Comparison of ENCODE assay signal across 1 cellular context in genomic region chr11:46617451-46618314, GRCh38.
A peak's percentile ranks its signal among the peaks of the same experiment; 100 is the strongest.
TF ChIP-seq lines count a peak whose summit lies in the region.

Gene ATG13 (plus strand): TSS chr11:46617553. CDS start chr11:46644292, 26,739 bp downstream.

TF ChIP-seq in HepG2, 621 proteins besides CTCF, POLR2A, EP300 and RAD21 (continued from another document and continues in another):
- TF ChIP-seq CSRNP1 (CRISPR knock-in tag; IDR thresholded peaks at IDR 0.05) = peak; percentile 42; the same call in 1 of the 2 replicates
- no peak for TF ChIP-seq ZNF841 (CRISPR knock-in tag; IDR thresholded peaks at IDR 0.05; ENCODE audit: borderline replicate concordance)
- no peak for TF ChIP-seq ZNF557 (CRISPR knock-in tag; IDR thresholded peaks at IDR 0.05)
- TF ChIP-seq ZNF747 (CRISPR knock-in tag; IDR thresholded peaks at IDR 0.05; ENCODE audit: borderline replicate concordance) = peak; percentile 76
- TF ChIP-seq ZNF251 (CRISPR knock-in tag; IDR thresholded peaks at IDR 0.05) = no peak
- TF ChIP-seq, protein P1, sequence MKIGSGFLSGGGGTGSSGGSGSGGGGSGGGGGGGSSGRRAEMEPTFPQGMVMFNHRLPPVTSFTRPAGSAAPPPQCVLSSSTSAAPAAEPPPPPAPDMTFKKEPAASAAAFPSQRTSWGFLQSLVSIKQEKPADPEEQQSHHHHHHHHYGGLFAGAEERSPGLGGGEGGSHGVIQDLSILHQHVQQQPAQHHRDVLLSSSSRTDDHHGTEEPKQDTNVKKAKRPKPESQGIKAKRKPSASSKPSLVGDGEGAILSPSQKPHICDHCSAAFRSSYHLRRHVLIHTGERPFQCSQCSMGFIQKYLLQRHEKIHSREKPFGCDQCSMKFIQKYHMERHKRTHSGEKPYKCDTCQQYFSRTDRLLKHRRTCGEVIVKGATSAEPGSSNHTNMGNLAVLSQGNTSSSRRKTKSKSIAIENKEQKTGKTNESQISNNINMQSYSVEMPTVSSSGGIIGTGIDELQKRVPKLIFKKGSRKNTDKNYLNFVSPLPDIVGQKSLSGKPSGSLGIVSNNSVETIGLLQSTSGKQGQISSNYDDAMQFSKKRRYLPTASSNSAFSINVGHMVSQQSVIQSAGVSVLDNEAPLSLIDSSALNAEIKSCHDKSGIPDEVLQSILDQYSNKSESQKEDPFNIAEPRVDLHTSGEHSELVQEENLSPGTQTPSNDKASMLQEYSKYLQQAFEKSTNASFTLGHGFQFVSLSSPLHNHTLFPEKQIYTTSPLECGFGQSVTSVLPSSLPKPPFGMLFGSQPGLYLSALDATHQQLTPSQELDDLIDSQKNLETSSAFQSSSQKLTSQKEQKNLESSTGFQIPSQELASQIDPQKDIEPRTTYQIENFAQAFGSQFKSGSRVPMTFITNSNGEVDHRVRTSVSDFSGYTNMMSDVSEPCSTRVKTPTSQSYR (CRISPR knock-in tag; IDR thresholded peaks at IDR 0.05; ENCODE audit: borderline replicate concordance) = no peak
- TF ChIP-seq ZBTB25 (CRISPR knock-in tag; IDR thresholded peaks at IDR 0.05) = no peak
- 0 out of 2 replicates have a peak, but pooled peaks have one; percentile 42 for TF ChIP-seq KDM5B (CRISPR knock-in tag; IDR thresholded peaks at IDR 0.05; ENCODE audit: borderline replicate concordance)
- 0 out of 2 replicates have a peak, but pooled peaks have one; percentile 28 for TF ChIP-seq ELF4 (CRISPR knock-in tag; IDR thresholded peaks at IDR 0.05; ENCODE audit: borderline replicate concordance)
- peak; percentile 54; the same call in 1 of the 2 replicates for TF ChIP-seq ZNF430 (CRISPR knock-in tag; IDR thresholded peaks at IDR 0.05)
- TF ChIP-seq SRF (IDR thresholded peaks at IDR 0.05; ENCODE audit: low read depth, low read length) = no peak
- 0 out of 2 replicates have a peak, but pooled peaks have one; percentile 31 for TF ChIP-seq ZFP37 (CRISPR knock-in tag; IDR thresholded peaks at IDR 0.05; ENCODE audit: borderline replicate concordance)
- TF ChIP-seq ZNF431 (CRISPR knock-in tag; IDR thresholded peaks at IDR 0.05; ENCODE audit: borderline replicate concordance, low read depth) = peak; percentile 79; the same call in 1 of the 2 replicates
- TF ChIP-seq, protein P2, sequence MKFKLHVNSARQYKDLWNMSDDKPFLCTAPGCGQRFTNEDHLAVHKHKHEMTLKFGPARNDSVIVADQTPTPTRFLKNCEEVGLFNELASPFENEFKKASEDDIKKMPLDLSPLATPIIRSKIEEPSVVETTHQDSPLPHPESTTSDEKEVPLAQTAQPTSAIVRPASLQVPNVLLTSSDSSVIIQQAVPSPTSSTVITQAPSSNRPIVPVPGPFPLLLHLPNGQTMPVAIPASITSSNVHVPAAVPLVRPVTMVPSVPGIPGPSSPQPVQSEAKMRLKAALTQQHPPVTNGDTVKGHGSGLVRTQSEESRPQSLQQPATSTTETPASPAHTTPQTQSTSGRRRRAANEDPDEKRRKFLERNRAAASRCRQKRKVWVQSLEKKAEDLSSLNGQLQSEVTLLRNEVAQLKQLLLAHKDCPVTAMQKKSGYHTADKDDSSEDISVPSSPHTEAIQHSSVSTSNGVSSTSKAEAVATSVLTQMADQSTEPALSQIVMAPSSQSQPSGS (CRISPR knock-in tag; IDR thresholded peaks at IDR 0.05) = 0 out of 2 replicates have a peak, but pooled peaks have one; percentile 32
- no peak for TF ChIP-seq ZFP36L1 (CRISPR knock-in tag; IDR thresholded peaks at IDR 0.05)
- TF ChIP-seq, protein P3, sequence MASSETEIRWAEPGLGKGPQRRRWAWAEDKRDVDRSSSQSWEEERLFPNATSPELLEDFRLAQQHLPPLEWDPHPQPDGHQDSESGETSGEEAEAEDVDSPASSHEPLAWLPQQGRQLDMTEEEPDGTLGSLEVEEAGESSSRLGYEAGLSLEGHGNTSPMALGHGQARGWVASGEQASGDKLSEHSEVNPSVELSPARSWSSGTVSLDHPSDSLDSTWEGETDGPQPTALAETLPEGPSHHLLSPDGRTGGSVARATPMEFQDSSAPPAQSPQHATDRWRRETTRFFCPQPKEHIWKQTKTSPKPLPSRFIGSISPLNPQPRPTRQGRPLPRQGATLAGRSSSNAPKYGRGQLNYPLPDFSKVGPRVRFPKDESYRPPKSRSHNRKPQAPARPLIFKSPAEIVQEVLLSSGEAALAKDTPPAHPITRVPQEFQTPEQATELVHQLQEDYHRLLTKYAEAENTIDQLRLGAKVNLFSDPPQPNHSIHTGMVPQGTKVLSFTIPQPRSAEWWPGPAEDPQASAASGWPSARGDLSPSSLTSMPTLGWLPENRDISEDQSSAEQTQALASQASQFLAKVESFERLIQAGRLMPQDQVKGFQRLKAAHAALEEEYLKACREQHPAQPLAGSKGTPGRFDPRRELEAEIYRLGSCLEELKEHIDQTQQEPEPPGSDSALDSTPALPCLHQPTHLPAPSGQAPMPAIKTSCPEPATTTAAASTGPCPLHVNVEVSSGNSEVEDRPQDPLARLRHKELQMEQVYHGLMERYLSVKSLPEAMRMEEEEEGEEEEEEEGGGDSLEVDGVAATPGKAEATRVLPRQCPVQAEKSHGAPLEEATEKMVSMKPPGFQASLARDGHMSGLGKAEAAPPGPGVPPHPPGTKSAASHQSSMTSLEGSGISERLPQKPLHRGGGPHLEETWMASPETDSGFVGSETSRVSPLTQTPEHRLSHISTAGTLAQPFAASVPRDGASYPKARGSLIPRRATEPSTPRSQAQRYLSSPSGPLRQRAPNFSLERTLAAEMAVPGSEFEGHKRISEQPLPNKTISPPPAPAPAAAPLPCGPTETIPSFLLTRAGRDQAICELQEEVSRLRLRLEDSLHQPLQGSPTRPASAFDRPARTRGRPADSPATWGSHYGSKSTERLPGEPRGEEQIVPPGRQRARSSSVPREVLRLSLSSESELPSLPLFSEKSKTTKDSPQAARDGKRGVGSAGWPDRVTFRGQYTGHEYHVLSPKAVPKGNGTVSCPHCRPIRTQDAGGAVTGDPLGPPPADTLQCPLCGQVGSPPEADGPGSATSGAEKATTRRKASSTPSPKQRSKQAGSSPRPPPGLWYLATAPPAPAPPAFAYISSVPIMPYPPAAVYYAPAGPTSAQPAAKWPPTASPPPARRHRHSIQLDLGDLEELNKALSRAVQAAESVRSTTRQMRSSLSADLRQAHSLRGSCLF (CRISPR knock-in tag; IDR thresholded peaks at IDR 0.05; ENCODE audit: borderline replicate concordance) = no peak
- no peak for TF ChIP-seq CBX2 (IDR thresholded peaks at IDR 0.05; ENCODE audit: low read depth, low read length)
- no peak for TF ChIP-seq CBX2 (CRISPR knock-in tag; IDR thresholded peaks at IDR 0.05; ENCODE audit: low read depth)
- TF ChIP-seq RXRA (CRISPR knock-in tag; IDR thresholded peaks at IDR 0.05) = no peak; the same call in 1 of the 2 replicates
- TF ChIP-seq, protein P4, sequence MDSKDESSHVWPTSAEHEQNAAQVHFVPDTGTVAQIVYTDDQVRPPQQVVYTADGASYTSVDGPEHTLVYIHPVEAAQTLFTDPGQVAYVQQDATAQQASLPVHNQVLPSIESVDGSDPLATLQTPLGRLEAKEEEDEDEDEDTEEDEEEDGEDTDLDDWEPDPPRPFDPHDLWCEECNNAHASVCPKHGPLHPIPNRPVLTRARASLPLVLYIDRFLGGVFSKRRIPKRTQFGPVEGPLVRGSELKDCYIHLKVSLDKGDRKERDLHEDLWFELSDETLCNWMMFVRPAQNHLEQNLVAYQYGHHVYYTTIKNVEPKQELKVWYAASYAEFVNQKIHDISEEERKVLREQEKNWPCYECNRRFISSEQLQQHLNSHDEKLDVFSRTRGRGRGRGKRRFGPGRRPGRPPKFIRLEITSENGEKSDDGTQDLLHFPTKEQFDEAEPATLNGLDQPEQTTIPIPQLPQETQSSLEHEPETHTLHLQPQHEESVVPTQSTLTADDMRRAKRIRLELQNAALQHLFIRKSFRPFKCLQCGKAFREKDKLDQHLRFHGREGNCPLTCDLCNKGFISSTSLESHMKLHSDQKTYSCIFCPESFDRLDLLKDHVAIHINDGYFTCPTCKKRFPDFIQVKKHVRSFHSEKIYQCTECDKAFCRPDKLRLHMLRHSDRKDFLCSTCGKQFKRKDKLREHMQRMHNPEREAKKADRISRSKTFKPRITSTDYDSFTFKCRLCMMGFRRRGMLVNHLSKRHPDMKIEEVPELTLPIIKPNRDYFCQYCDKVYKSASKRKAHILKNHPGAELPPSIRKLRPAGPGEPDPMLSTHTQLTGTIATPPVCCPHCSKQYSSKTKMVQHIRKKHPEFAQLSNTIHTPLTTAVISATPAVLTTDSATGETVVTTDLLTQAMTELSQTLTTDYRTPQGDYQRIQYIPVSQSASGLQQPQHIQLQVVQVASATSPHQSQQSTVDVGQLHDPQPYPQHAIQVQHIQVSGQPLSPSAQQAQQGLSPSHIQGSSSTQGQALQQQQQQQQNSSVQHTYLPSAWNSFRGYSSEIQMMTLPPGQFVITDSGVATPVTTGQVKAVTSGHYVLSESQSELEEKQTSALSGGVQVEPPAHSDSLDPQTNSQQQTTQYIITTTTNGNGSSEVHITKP (CRISPR knock-in tag; IDR thresholded peaks at IDR 0.05; ENCODE audit: low read depth) = no peak
- TF ChIP-seq ZNF788 (CRISPR knock-in tag; IDR thresholded peaks at IDR 0.05; ENCODE audit: borderline replicate concordance) = no peak
- TF ChIP-seq, protein P5, sequence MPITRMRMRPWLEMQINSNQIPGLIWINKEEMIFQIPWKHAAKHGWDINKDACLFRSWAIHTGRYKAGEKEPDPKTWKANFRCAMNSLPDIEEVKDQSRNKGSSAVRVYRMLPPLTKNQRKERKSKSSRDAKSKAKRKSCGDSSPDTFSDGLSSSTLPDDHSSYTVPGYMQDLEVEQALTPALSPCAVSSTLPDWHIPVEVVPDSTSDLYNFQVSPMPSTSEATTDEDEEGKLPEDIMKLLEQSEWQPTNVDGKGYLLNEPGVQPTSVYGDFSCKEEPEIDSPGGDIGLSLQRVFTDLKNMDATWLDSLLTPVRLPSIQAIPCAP (CRISPR knock-in tag; IDR thresholded peaks at IDR 0.05; ENCODE audit: low read depth) = no peak
- TF ChIP-seq SKI (IDR thresholded peaks at IDR 0.05; ENCODE audit: partially characterized antibody) = no peak
- no peak for TF ChIP-seq MEIS1 (CRISPR knock-in tag; IDR thresholded peaks at IDR 0.05; ENCODE audit: borderline replicate concordance)
- no peak for TF ChIP-seq ZFP62 (CRISPR knock-in tag; IDR thresholded peaks at IDR 0.05)
- no peak for TF ChIP-seq ZNF124 (CRISPR knock-in tag; IDR thresholded peaks at IDR 0.05)
- no peak for TF ChIP-seq ZNF143 (CRISPR knock-in tag; IDR thresholded peaks at IDR 0.05)
- no peak for TF ChIP-seq ZNF609 (CRISPR knock-in tag; IDR thresholded peaks at IDR 0.05; ENCODE audit: borderline replicate concordance)
- TF ChIP-seq FOXP1 (IDR thresholded peaks at IDR 0.05) = no peak
- 0 out of 2 replicates have a peak, but pooled peaks have one; percentile 7 for TF ChIP-seq FOXP1 (CRISPR knock-in tag; IDR thresholded peaks at IDR 0.05)
- TF ChIP-seq ZNF552 (CRISPR knock-in tag; IDR thresholded peaks at IDR 0.05; ENCODE audit: borderline replicate concordance) = no peak
- TF ChIP-seq ZNF773 (CRISPR knock-in tag; IDR thresholded peaks at IDR 0.05; ENCODE audit: borderline replicate concordance) = no peak
- no peak for TF ChIP-seq HNRNPK (IDR thresholded peaks at IDR 0.05; ENCODE audit: low read depth, low read length, poor library complexity, severe bottlenecking)
- TF ChIP-seq ASH2L (IDR thresholded peaks at IDR 0.05; ENCODE audit: insufficient read length, low read depth, low read length) = peak; percentile 94
